In genomic region chr13:72399351-72399750, GRCh38 we compare ENCODE assay signal across 33 cellular contexts.
"Had no signal": no experiment of that assay in that cellular context is flagged by ENCODE, and none has a peak within 500 bp of the region (broad histone marks: within the 10 kb centered on the region; RNA-seq: fewer than 3 reads in every experiment).

No MANE protein-coding gene starts in this region.

- H3K4me3 ChIP-seq: adrenal gland, ascending aorta, body of pancreas, breast epithelium, cardiac muscle cell had no signal

- H3K36me3 ChIP-seq: adrenal gland, ascending aorta, brain microvascular endothelial cell, breast epithelium, cardiac muscle cell had no signal

- H3K27me3 ChIP-seq: adrenal gland, ascending aorta, body of pancreas, brain microvascular endothelial cell, breast epithelium, cardiac muscle cell had no signal

- FAIRE-seq: astrocyte, bronchial epithelial cell had no signal

- H3K4me1 ChIP-seq: ascending aorta, body of pancreas, breast epithelium had no signal

- H3K9me3 ChIP-seq: adrenal gland, ascending aorta, body of pancreas, breast epithelium had no signal

- DNase-seq: activated effector memory CD4-positive, alpha-beta T cell treated with anti-CD3 and anti-CD28 coated beads, Interleukin-2, amount 50 U/mL, for 16 hours; activated effector memory CD4-positive, alpha-beta T cell treated with Interleukin-2 at 50 U/mL for 16 hours; activated gamma-delta T cell; activated gamma-delta T cell treated with Interleukin-2 at 50 U/mL for 16 hours; activated naive CD4-positive, alpha-beta T cell; activated naive CD4-positive, alpha-beta T cell treated with anti-CD3 and anti-CD28 coated beads for 36 hours; activated naive CD4-positive, alpha-beta T cell treated with anti-CD3 and anti-CD28 coated beads, Interleukin-2, amount 10 ng/mL, durations not matched to agents 7 days and 5 days; activated naive CD4-positive, alpha-beta T cell treated with anti-CD3 and anti-CD28 coated beads, Interleukin-2, amount 50 U/mL, for 16 hours; activated naive CD4-positive, alpha-beta T cell treated with Interleukin-2 at 50 U/mL for 16 hours; activated naive CD8-positive, alpha-beta T cell treated with anti-CD3 and anti-CD28 coated beads for 36 hours; activated naive CD8-positive, alpha-beta T cell treated with anti-CD3 and anti-CD28 coated beads, Interleukin-2, amount 10 ng/mL, durations not matched to agents 7 days and 5 days; activated naive CD8-positive, alpha-beta T cell treated with anti-CD3 and anti-CD28 coated beads, Interleukin-2, amount 50 U/mL, for 24 hours; activated T-cell treated with anti-CD3 and anti-CD28 coated beads, Interleukin-2, amount 50 U/mL, for 1 hour; activated T-cell treated with anti-CD3 and anti-CD28 coated beads, Interleukin-2, amount 50 U/mL, for 24 hours; activated T-cell treated with anti-CD3 and anti-CD28 coated beads, Interleukin-2, amount 50 U/mL, for 4 hours; activated T-cell treated with anti-CD3 and anti-CD28 coated beads, Interleukin-2, amount 50 U/mL, for 48 hours; activated T-cell treated with anti-CD3 and anti-CD28 coated beads, Interleukin-2, amount 50 U/mL, for 72 hours; adrenal gland; amniotic stem cell; amygdala; aorta; body of pancreas; brain microvascular endothelial cell; caudate nucleus; central memory CD4-positive, alpha-beta T cell; cerebellar nuclear complex had no signal

- H3K27ac ChIP-seq: adrenal gland, ascending aorta, body of pancreas, brain microvascular endothelial cell, breast epithelium, cardiac muscle cell had no signal

- ATAC-seq: activated naive CD4-positive, alpha-beta T cell treated with anti-CD3 and anti-CD28 coated beads, Interleukin-2, amount 50 U/mL, for 72 hours; activated naive CD8-positive, alpha-beta T cell treated with anti-CD3 and anti-CD28 coated beads, Interleukin-2, amount 50 U/mL, for 24 hours; activated T-cell treated with anti-CD3 and anti-CD28 coated beads, Interleukin-2, amount 50 U/mL, for 4 hours; activated T-cell treated with anti-CD3 and anti-CD28 coated beads, Interleukin-2, amount 50 U/mL, for 72 hours; activated T-helper 17 cell treated with anti-CD3 and anti-CD28 coated beads, Interleukin-2, amount 50 U/mL, for 72 hours; body of pancreas had no signal
